2 cellular contexts compared by ENCODE assay signal in the genomic region with DNA sequence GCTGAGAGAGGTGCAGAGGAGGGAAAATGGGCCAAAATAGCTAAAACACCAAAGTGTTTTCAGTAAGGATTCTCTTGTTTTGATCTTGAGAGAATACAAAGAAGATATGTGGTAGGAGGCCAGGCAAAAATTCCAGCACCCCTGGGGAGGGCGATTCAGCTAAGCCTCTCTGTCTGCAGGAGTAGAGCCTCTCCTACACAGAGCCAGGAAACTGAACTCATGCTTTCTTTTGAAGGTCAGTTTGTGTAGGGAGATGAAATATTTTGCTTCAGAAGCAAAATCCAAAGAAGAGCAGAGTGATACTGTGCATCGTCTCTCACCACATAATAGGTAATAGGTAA.
TF ChIP-seq lines count a peak whose summit lies in the region.

No MANE protein-coding gene starts in this region.

TF ChIP-seq in HEK293, 187 proteins besides CTCF, POLR2A, EP300 and RAD21:
- TF ChIP-seq ZFHX2 (tag by site-specific recombination; conservative IDR thresholded peaks at IDR 0.05), result 0 out of 2 replicates have a peak, but pooled peaks have one; percentile 1
- no peak for TF ChIP-seq ZNF169 (tag by site-specific recombination; IDR thresholded peaks at IDR 0.05)

TF ChIP-seq in H1, 55 proteins besides CTCF, POLR2A, EP300 and RAD21:
- TF ChIP-seq RFX5 (IDR thresholded peaks at IDR 0.05; ENCODE audit: borderline replicate concordance, low read depth, low read length), result no peak
- no peak for TF ChIP-seq CHD2 (IDR thresholded peaks at IDR 0.05; ENCODE audit: low read length)
- no peak for TF ChIP-seq TAF7 (optimal IDR thresholded peaks at IDR 0.05; ENCODE audit: borderline replicate concordance, low read depth, low read length)
- no peak for TF ChIP-seq SRF (IDR thresholded peaks at IDR 0.05; ENCODE audit: low read depth, low read length)
- peak; percentile 71 for TF ChIP-seq TEAD4 (IDR thresholded peaks at IDR 0.05; ENCODE audit: low read depth, low read length)
- no peak for TF ChIP-seq FOSL1 (IDR thresholded peaks at IDR 0.05; ENCODE audit: insufficient read depth, low read depth, low read length)
